In the genomic region with DNA sequence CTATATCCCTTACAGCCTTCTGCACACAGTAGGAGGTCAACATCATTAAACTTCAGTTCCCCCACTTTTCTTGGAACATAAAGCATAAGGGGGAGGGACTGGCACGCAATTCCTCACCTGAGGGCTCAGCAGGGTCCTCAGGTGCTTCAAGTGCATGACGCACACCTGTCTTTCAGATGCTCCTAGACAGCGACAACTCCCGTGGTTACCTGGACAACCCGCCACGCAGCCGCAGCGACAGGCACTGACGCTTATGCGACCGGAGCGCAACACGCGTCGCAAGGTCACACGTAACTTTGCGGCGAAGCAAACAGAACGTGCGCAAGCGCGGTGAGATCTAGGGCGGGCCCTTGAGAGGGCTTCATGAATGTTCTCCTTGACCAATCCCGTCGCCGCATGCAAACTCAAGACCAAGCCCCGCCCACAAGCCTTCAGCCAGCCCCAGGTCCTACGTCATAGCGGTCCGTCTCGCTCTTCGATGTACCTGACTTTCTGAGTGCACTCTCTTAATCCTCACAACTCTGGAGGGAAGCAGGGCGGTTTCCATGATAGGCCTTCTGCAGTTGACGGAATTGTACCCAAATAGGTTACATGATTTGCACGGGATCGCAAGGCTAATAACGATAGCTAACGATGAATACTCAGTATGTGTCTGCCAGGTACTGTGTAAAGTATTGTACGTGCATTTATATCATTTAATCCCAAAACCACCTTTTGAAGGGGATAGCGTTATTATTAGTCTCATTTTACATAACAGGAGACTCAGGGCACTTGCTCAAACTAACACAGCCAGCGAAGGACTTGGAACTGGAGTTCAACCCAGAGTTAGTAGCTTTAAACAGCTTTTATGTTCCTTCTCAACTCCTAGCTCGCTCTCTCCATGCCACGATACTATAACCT, we compare ENCODE assay signal across 8 cellular contexts. TPM values are rescaled to one million over a fixed set of nuclear protein-coding genes. Genes with fewer than 3 reads are reported as not detected.
DNase-seq lines count a peak whose midpoint lies in the region; TF ChIP-seq lines count a peak whose summit lies in the region.

A gene with protein sequence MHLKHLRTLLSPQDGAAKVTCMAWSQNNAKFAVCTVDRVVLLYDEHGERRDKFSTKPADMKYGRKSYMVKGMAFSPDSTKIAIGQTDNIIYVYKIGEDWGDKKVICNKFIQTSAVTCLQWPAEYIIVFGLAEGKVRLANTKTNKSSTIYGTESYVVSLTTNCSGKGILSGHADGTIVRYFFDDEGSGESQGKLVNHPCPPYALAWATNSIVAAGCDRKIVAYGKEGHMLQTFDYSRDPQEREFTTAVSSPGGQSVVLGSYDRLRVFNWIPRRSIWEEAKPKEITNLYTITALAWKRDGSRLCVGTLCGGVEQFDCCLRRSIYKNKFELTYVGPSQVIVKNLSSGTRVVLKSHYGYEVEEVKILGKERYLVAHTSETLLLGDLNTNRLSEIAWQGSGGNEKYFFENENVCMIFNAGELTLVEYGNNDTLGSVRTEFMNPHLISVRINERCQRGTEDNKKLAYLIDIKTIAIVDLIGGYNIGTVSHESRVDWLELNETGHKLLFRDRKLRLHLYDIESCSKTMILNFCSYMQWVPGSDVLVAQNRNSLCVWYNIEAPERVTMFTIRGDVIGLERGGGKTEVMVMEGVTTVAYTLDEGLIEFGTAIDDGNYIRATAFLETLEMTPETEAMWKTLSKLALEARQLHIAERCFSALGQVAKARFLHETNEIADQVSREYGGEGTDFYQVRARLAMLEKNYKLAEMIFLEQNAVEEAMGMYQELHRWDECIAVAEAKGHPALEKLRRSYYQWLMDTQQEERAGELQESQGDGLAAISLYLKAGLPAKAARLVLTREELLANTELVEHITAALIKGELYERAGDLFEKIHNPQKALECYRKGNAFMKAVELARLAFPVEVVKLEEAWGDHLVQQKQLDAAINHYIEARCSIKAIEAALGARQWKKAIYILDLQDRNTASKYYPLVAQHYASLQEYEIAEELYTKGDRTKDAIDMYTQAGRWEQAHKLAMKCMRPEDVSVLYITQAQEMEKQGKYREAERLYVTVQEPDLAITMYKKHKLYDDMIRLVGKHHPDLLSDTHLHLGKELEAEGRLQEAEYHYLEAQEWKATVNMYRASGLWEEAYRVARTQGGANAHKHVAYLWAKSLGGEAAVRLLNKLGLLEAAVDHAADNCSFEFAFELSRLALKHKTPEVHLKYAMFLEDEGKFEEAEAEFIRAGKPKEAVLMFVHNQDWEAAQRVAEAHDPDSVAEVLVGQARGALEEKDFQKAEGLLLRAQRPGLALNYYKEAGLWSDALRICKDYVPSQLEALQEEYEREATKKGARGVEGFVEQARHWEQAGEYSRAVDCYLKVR (N-terminal part only) (minus strand): TSS at position 246 of the 900 bp plus-strand sequence. CDS start 90 bp downstream, at position 156.

- peaks cover under 1% of the 10 kb centered on the region; the same call in 1 of the 2 replicates for H3K36me3 ChIP-seq in SJSA1
- no peaks in the 10 kb centered on the region for H3K36me3 ChIP-seq in neural progenitor cell
- H3K36me3 ChIP-seq in stomach smooth muscle (ENCODE audit: control insufficient read depth in 2 of 2, insufficient read depth in 2 of 2, low read length in 2 of 2), result peaks cover 8 to 9% of the 10 kb centered on the region in 2 donors

- peak within 1 kb of the TSS; percentile 6 for H3K27ac Mint-ChIP-seq in neural progenitor cell

- H3K9me3 ChIP-seq in SJSA1 (replicated peaks) (no peaks in the 10 kb centered on the region), neural progenitor cell (ENCODE audit: low read depth) (no peaks in the 10 kb centered on the region), stomach smooth muscle (ENCODE audit: control insufficient read depth in 2 of 2, low read length in 2 of 2) (no peaks in the 10 kb centered on the region)

- CTCF ChIA-PET in HEK293T (lab: Yijun Ruan, JAX), result no interaction called here

- H3K4me1 ChIP-seq in SJSA1 (replicated peaks) (peaks cover 15% of the 10 kb centered on the region), neural progenitor cell (no peaks in the 10 kb centered on the region), stomach smooth muscle (ENCODE audit: control insufficient read depth, insufficient read depth, low read length) (peaks cover 20% of the 10 kb centered on the region)

- H3K4me1 Mint-ChIP-seq in neural progenitor cell, result peaks cover 22% of the 10 kb centered on the region

- peak within 1 kb of the TSS; percentile 81 for H3K4me2 ChIP-seq in neural progenitor cell

- H3K4me3 ChIP-seq in SJSA1 (peak within 1 kb of the TSS; percentile 47), neural progenitor cell (peak within 1 kb of the TSS; percentile 70), stomach smooth muscle (ENCODE audit: low read length in 2 of 2) (peak within 1 kb of the TSS; percentile 88 to 99)

- no peaks in the 10 kb centered on the region for H3K9me3 Mint-ChIP-seq in neural progenitor cell

- H3K79me2 ChIP-seq in neural progenitor cell (ENCODE audit: low read depth), result no peaks in the 10 kb centered on the region

- H4K20me1 ChIP-seq in neural progenitor cell (ENCODE audit: low read depth), result no peaks in the 10 kb centered on the region

- DNase-seq in GM03348 (ENCODE audit: low spot score) (peak; percentile 99), HEK293T (ENCODE audit: extremely low spot score) (peak; percentile 98), MV-4-11 (lab: John Stamatoyannopoulos, UW) (peak; percentile 99), SJSA1 (ENCODE audit: low read depth in 1 of 2, low spot score in 2 of 2) (peak; percentile 84 to 99), foreskin melanocyte (peak; percentile 92), neural progenitor cell (ENCODE audit: low spot score) (peak; percentile 100)
- DNase-seq in activated naive CD4-positive, alpha-beta T cell treated with Interleukin-2 at 50 U/mL for 16 hours, result peak; percentile 99

- no peak within 1 kb of the TSS for H3K27ac ChIP-seq in SJSA1
- H3K27ac ChIP-seq in neural progenitor cell, result no peak within 1 kb of the TSS
- peak within 1 kb of the TSS; percentile 46 for H3K27ac ChIP-seq in stomach smooth muscle (ENCODE audit: low read length)

- peaks cover 5% of the 10 kb centered on the region for H3K27me3 Mint-ChIP-seq in neural progenitor cell (ENCODE audit: insufficient read depth, low read depth)

- POLR2A ChIA-PET in HEK293T (lab: Yijun Ruan, JAX), result interaction anchor here (1.1 to 1.2 kb wide), 2 partner anchors 139 to 1381 kb away, joined by 3 to 4 read pairs; partner anchors contain the start of genes CCDC121, GPN1 and TRMT61B

- peak within 1 kb of the TSS; percentile 75 for H2AFZ ChIP-seq in neural progenitor cell (replicated peaks)

- H3K36me3 Mint-ChIP-seq in neural progenitor cell, result peaks cover 8% of the 10 kb centered on the region

- no peak for TF ChIP-seq CTCF in neural progenitor cell (IDR thresholded peaks at IDR 0.05)

- no peak within 1 kb of the TSS for H3K9ac ChIP-seq in neural progenitor cell
- H3K9ac ChIP-seq in stomach smooth muscle (ENCODE audit: low read length in 2 of 2), result peak within 1 kb of the TSS; percentile 66 to 89

- H3F3A ChIP-seq in neural progenitor cell (ENCODE audit: low read depth), result peaks cover 11% of the 10 kb centered on the region

- peaks cover 3% of the 10 kb centered on the region; the same call in 1 of the 2 replicates for H3K27me3 ChIP-seq in SJSA1 (replicated peaks)
- peaks cover 13% of the 10 kb centered on the region for H3K27me3 ChIP-seq in neural progenitor cell
- H3K27me3 ChIP-seq in stomach smooth muscle (ENCODE audit: control insufficient read depth in 1 of 2, insufficient read depth in 2 of 2, low read length in 2 of 2), result no peaks in the 10 kb centered on the region

- H3K4me3 Mint-ChIP-seq in neural progenitor cell, result peak within 1 kb of the TSS; percentile 96

TF ChIP-seq in HEK293T, 16 proteins besides CTCF, POLR2A, EP300 and RAD21:
- TF ChIP-seq SUZ12 (IDR thresholded peaks at IDR 0.05) (no peak), PKNOX1 (IDR thresholded peaks at IDR 0.05) (peak; percentile 76), SP1 (IDR thresholded peaks at IDR 0.05) (no peak), BHLHE40 (IDR thresholded peaks at IDR 0.05; ENCODE audit: borderline replicate concordance) (no peak), ZNF384 (IDR thresholded peaks at IDR 0.05) (no peak), ARNT (IDR thresholded peaks at IDR 0.05) (no peak), L3MBTL2 (conservative IDR thresholded peaks at IDR 0.05) (peak; percentile 85), HDGF (IDR thresholded peaks at IDR 0.05; ENCODE audit: borderline replicate concordance) (0 out of 2 replicates have a peak, but pooled peaks have one; percentile 23), FOXM1 (IDR thresholded peaks at IDR 0.05; ENCODE audit: borderline replicate concordance) (no peak), FOXK2 (IDR thresholded peaks at IDR 0.05) (peak; percentile 73), TARDBP (IDR thresholded peaks at IDR 0.05) (no peak), FOXA1 (IDR thresholded peaks at IDR 0.05) (no peak), LEF1 (IDR thresholded peaks at IDR 0.05; ENCODE audit: borderline replicate concordance) (no peak), ELF4 (IDR thresholded peaks at IDR 0.05) (peak; percentile 10; the same call in 1 of the 2 replicates), CTBP1 (IDR thresholded peaks at IDR 0.05; ENCODE audit: borderline replicate concordance) (peak; percentile 69; the same call in 1 of the 2 replicates), NFRKB (IDR thresholded peaks at IDR 0.05) (no peak)

RNA-seq across cellular contexts. Expression of the gene that starts here (rescaled TPM):
- total RNA-seq in SJSA1 (2014; rRNA removed; shearing (Covaris generic)), result 12.4 and 18.4 TPM in 2 replicates
- 20.3 and 30.0 TPM in 2 replicates for total RNA-seq in neural progenitor cell (ENCODE audit: low replicate concordance)
